In the genomic region with DNA sequence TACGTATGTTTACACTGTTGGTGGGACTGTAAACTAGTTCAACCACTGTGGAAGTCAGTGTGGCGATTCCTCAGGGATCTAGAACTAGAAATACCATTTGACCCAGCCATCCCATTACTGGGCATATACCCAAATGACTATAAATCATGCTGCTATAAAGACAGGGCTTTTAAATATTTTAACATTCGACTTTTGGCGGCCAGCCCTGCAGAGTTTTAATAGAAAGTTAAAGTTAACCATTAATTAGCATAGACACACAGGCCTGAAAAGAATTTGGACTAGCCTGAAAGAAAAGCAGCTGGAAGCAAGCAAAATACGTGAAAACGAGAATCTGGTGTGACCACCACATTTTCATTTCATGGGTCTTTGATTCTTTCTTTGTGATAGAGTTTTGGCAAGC, we compare ENCODE assay signal across 8 cellular contexts.
DNase-seq lines count a peak whose midpoint lies in the region; ATAC-seq and TF ChIP-seq lines count a peak whose summit lies in the region.
"Not testable (repeated sequence)": the region's sequence is repeated elsewhere in the genome, so short reads cannot be mapped to it uniquely, and the experiment has no call there.

No MANE protein-coding gene starts in this region.

- not testable (repeated sequence) for H3K4me3 ChIP-seq in PC-3 (ENCODE audit: low read length); astrocyte of the cerebellum (ENCODE audit: low read depth, low read length); esophagus muscularis mucosa

- not testable (repeated sequence) for H3K9me3 ChIP-seq in PC-3 (ENCODE audit: low read length); esophagus muscularis mucosa

- 30% methylated on average over 6 of the region's 6 CpGs for WGBS in esophagus muscularis mucosa

- not testable (repeated sequence) for TF ChIP-seq POLR2A in esophagus muscularis mucosa (IDR thresholded peaks at IDR 0.05; ENCODE audit: low read depth)

- H3K4me1 ChIP-seq in PC-3 (ENCODE audit: insufficient read depth, low read length), result not testable (repeated sequence)
- peaks cover 0 to 68% (median 59%) of the 10 kb centered on the region in 4 donors for H3K4me1 ChIP-seq in esophagus muscularis mucosa

- not testable (repeated sequence) for BruUV-seq in PC-3 (replicated peaks; lab: Mats Ljungman, UMichigan)

- CTCF ChIA-PET in PC-3 (lab: Charles Lee), result not testable (repeated sequence)

- intact Hi-C loops in PC-3 (cut with micrococcal nuclease); esophagus muscularis mucosa (cut with DNase I): not testable (repeated sequence)

- H4K20me1 ChIP-seq in PC-3 (ENCODE audit: low read length), result not testable (repeated sequence)

- H3K9me2 ChIP-seq in PC-3 (replicated peaks; ENCODE audit: low read length), result not testable (repeated sequence)

- POLR2A ChIA-PET in PC-3 (lab: Charles Lee; ENCODE audit: unreplicated experiment), result not testable (repeated sequence)

- not testable (repeated sequence) for H3K4me2 ChIP-seq in PC-3 (ENCODE audit: low read length)

- in situ Hi-C loops in astrocyte of the cerebellum (cut with HindIII; ENCODE audit: low sequenced_read_pairs), result not testable (repeated sequence)

- not testable (repeated sequence) for H3K27me3 ChIP-seq in PC-3 (ENCODE audit: low read length); esophagus muscularis mucosa

- H2AFZ ChIP-seq in PC-3 (ENCODE audit: low read length), result not testable (repeated sequence)

- H3K79me2 ChIP-seq in PC-3 (ENCODE audit: low read length), result not testable (repeated sequence)

- not testable (repeated sequence) for TF ChIP-seq EP300 in esophagus muscularis mucosa (IDR thresholded peaks at IDR 0.05)

- not testable (repeated sequence) for TF ChIP-seq CTCF in PC-3 (conservative IDR thresholded peaks at IDR 0.05; ENCODE audit: low read depth, low read length); astrocyte of the cerebellum (IDR thresholded peaks at IDR 0.05; ENCODE audit: low read depth, low read length, missing control alignments); esophagus muscularis mucosa (IDR thresholded peaks at IDR 0.05)

- H3K9ac ChIP-seq in PC-3 (ENCODE audit: low read length), result not testable (repeated sequence)

- peak; percentile 33; the same call in 1 of the 2 replicates for ATAC-seq in PC-3

- not testable (repeated sequence) for H3K36me3 ChIP-seq in PC-3 (ENCODE audit: low read depth, low read length); esophagus muscularis mucosa

- not testable (repeated sequence) for H3K27ac ChIP-seq in PC-3 (ENCODE audit: low read length)
- peak overlapping the region; percentile 40 to 66 (median 52) for H3K27ac ChIP-seq in esophagus muscularis mucosa (replicated peaks in 1 of 4)

- DNase-seq in A172 (ENCODE audit: low spot score) (peak; percentile 32), HT-29 (ENCODE audit: low spot score) (peak; percentile 54), PC-3 (peak; percentile 36), astrocyte of the cerebellum (ENCODE audit: low read depth) (peak; percentile 97), glomerular visceral epithelial cell (ENCODE audit: extremely low spot score) (peak; percentile 61), myocyte (ENCODE audit: low read depth) (peak; percentile 2), ureter (ENCODE audit: low spot score) (peak; percentile 45)
- DNase-seq in esophagus muscularis mucosa (ENCODE audit: extremely low spot score), result not testable (repeated sequence)

- not testable (repeated sequence) for H3F3A ChIP-seq in PC-3 (ENCODE audit: low read length, unreplicated experiment)
